14 cellular contexts compared by ENCODE assay signal in the genomic region with DNA sequence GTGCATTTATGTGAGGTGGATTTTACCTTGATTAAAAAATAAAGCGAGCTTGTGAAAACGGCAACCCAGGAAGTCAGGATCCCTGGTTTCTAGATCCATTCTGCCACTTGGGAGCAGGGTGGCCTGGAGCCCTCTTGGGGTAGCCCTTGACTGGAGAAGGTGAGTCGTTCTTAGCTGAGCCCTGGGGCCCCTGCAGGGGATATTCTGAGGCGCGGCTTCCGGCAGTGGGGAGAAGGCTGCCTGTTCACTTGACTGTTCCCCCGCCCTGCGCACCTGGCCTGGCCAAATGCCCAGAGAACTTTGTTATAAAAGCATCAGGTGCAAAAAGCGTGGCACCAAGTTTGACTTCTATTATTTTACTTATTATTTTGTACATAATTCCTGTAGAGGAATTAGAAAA.
DNase-seq lines count a peak whose midpoint lies in the region; ATAC-seq and TF ChIP-seq lines count a peak whose summit lies in the region.
"Had no signal": no experiment of that assay in that cellular context is flagged by ENCODE, and none has a peak within 500 bp of the region (broad histone marks: within the 10 kb centered on the region; RNA-seq: fewer than 3 reads in every experiment).

No MANE protein-coding gene starts in this region.

- 85 to 92% (median 87%) methylated on average over 9 of the region's 9 CpGs for WGBS in spleen, 5 donors

- H3K27ac ChIP-seq in epithelial cell of prostate (no peak overlapping the region), spleen (no peak overlapping the region)
- H3K27ac ChIP-seq: 22Rv1 had no signal

- no peak overlapping the region for H3K4me3 ChIP-seq in spleen

- H3K4me1 ChIP-seq in spleen, result peaks cover 0 to 19% (median 5%) of the 10 kb centered on the region in 6 donors

- H3K9me3 ChIP-seq in spleen, result no peaks in the 10 kb centered on the region

- no peak for TF ChIP-seq CTCF in spleen (IDR thresholded peaks at IDR 0.05 in 8 of 11, conservative IDR thresholded peaks at IDR 0.05 in 3 of 11)

- no peak for TF ChIP-seq POLR2A in spleen (IDR thresholded peaks at IDR 0.05)

- intact Hi-C loops in spleen (cut with DNase I; ENCODE audit: low total_unique reads), result no loop called here

- DNase-seq in NCI-H1417 (lab: John Stamatoyannopoulos, UW) (peak; percentile 4 to 60 (median 41)), NCI-H1417 treated with DMSO at 0.1 percent for 48 hours (lab: John Stamatoyannopoulos, UW) (no peak), NCI-H510A treated with DMSO at 0.1 percent for 48 hours (lab: John Stamatoyannopoulos, UW) (peak; percentile 59), epithelial cell of prostate (ENCODE audit: low read depth, low spot score) (peak; percentile 18), spleen (peak; percentile 58), NCI-H2196 treated with DMSO at 0.1 percent for 48 hours (lab: John Stamatoyannopoulos, UW; ENCODE audit: unreplicated experiment) (no peak)
- DNase-seq: activated CD4-positive, alpha-beta memory T cell treated with anti-CD3 and anti-CD28 coated beads, Interleukin-2, amount 10 ng/mL, durations not matched to agents 7 days and 5 days; CD4-positive, CD25-positive, alpha-beta regulatory T cell; NCI-H226; SIG-M5 had no signal

- peaks cover 0 to 88% (median 6%) of the 10 kb centered on the region in 6 donors for H3K36me3 ChIP-seq in spleen

- no peaks in the 10 kb centered on the region for H3K27me3 ChIP-seq in spleen (replicated peaks in 1 of 7)

- ATAC-seq in GM18867 (IDR thresholded peaks at IDR 0.05; ENCODE audit: unreplicated experiment) (no peak), HG03354 (IDR thresholded peaks at IDR 0.05; ENCODE audit: poor library complexity, severe bottlenecking, unreplicated experiment) (no peak)
- ATAC-seq: HCT116 had no signal

Comparison
In these comparisons a context has a peak if more than half of its experiments do, and no peak if none do; other contexts are left out.
1. DNase-seq: peak in NCI-H1417 (3 of 3), NCI-H510A treated with DMSO at 0.1 percent for 48 hours (single experiment), epithelial cell of prostate (single experiment) and spleen (single experiment); none in NCI-H1417 treated with DMSO at 0.1 percent for 48 hours (single experiment) and NCI-H2196 treated with DMSO at 0.1 percent for 48 hours (single experiment).